In genomic region chr7:143387156-143387975, GRCh38 we compare ENCODE assay signal across 18 cellular contexts. TPM values are rescaled to one million over a fixed set of nuclear protein-coding genes. Genes with fewer than 3 reads are reported as not detected.
DNase-seq lines count a peak whose midpoint lies in the region; ATAC-seq and TF ChIP-seq lines count a peak whose summit lies in the region.
"Had no signal": no experiment of that assay in that cellular context is flagged by ENCODE, and none has a peak within 500 bp of the region (broad histone marks: within the 10 kb centered on the region; RNA-seq: fewer than 3 reads in every experiment).

No MANE protein-coding gene starts in this region.

- no peak overlapping the region for H3K4me3 Mint-ChIP-seq in glutamatergic neuron (ENCODE audit: unreplicated experiment)
- H3K4me3 Mint-ChIP-seq: activated T-cell treated with anti-CD3 and anti-CD28 coated beads, Interleukin-2, amount 50 U/mL, for 72 hours; B cell had no signal

- H3K27ac ChIP-seq in WERI-Rb-1 (no peak overlapping the region), upper lobe of left lung (peak overlapping the region; percentile 18 to 99 (median 59))
- H3K27ac ChIP-seq: prostate gland had no signal

- TF ChIP-seq EP300 in upper lobe of left lung (IDR thresholded peaks at IDR 0.05), result no peak

- intact Hi-C loops in left ventricle myocardium superior (cut with micrococcal nuclease), result no loop called here
- intact Hi-C loops in Right ventricle myocardium superior (cut with DNase I), result loop anchor here (10.0 kb wide), 1 partner anchor 103 kb away; the partner anchor contains the start of genes CASP2 and TMEM139

- DNase-seq in left ventricle myocardium superior, result peak; percentile 36
- no peak for DNase-seq in Right ventricle myocardium superior
- peak; percentile 42 for DNase-seq in WERI-Rb-1
- DNase-seq in glutamatergic neuron, result no peak
- DNase-seq in upper lobe of left lung, result no peak
- no peak for DNase-seq in D341Med (ENCODE audit: low spot score)
- DNase-seq in HPDE6-E6E7 (ENCODE audit: extremely low spot score), result no peak
- DNase-seq: activated T-cell treated with anti-CD3 and anti-CD28 coated beads, Interleukin-2, amount 50 U/mL, for 72 hours; head of caudate nucleus; NCI-H446; SHP77; trophoblast cell had no signal

- peaks cover 7% of the 10 kb centered on the region for H3K4me1 Mint-ChIP-seq in glutamatergic neuron (ENCODE audit: low read depth, unreplicated experiment)
- H3K4me1 Mint-ChIP-seq: B cell had no signal

- TF ChIP-seq POLR2A in upper lobe of left lung (IDR thresholded peaks at IDR 0.05), result no peak

- no peaks in the 10 kb centered on the region for H3K9me3 ChIP-seq in WERI-Rb-1 (ENCODE audit: severe bottlenecking)
- H3K9me3 ChIP-seq in upper lobe of left lung, result no peaks in the 10 kb centered on the region
- H3K9me3 ChIP-seq: HAP-1, prostate gland had no signal

- H3K27me3 ChIP-seq in WERI-Rb-1 (ENCODE audit: insufficient read depth, low read depth, severe bottlenecking), result no peaks in the 10 kb centered on the region
- no peaks in the 10 kb centered on the region for H3K27me3 ChIP-seq in upper lobe of left lung

- WGBS in upper lobe of left lung, 2 donors, result 91 to 96% methylated on average over 7 to 22 of the region's 23 CpGs

- H3K36me3 Mint-ChIP-seq in glutamatergic neuron (ENCODE audit: unreplicated experiment), result peaks cover 5% of the 10 kb centered on the region

- TF ChIP-seq CTCF in WERI-Rb-1 (IDR thresholded peaks at IDR 0.05; ENCODE audit: low read depth, low read length) (peak; percentile 70), glutamatergic neuron (IDR thresholded peaks at IDR 0.05; ENCODE audit: partially characterized antibody, unreplicated experiment) (no peak), upper lobe of left lung (IDR thresholded peaks at IDR 0.05) (no peak)

- H3K4me3 ChIP-seq in WERI-Rb-1 (ENCODE audit: low read depth, low read length) (no peak overlapping the region), upper lobe of left lung (peak overlapping the region in 1 of 4 donors; percentile 19)
- H3K4me3 ChIP-seq: HAP-1, prostate gland had no signal

- ATAC-seq in left ventricle myocardium superior (no peak), Right ventricle myocardium superior (ENCODE audit: poor library complexity) (no peak), upper lobe of left lung (ENCODE audit: low FRiP score in 2 of 2) (no peak), GM21367 (IDR thresholded peaks at IDR 0.05; ENCODE audit: unreplicated experiment) (no peak)
- ATAC-seq: activated T-cell treated with anti-CD3 and anti-CD28 coated beads, Interleukin-2, amount 50 U/mL, for 72 hours had no signal

- H3K27ac Mint-ChIP-seq in glutamatergic neuron (ENCODE audit: unreplicated experiment), result peak overlapping the region; percentile 15
- H3K27ac Mint-ChIP-seq: activated T-cell treated with anti-CD3 and anti-CD28 coated beads, Interleukin-2, amount 50 U/mL, for 72 hours; B cell had no signal

- peaks cover 6% of the 10 kb centered on the region for H3K9me3 Mint-ChIP-seq in glutamatergic neuron (ENCODE audit: unreplicated experiment)
- H3K9me3 Mint-ChIP-seq: activated T-cell treated with anti-CD3 and anti-CD28 coated beads, Interleukin-2, amount 50 U/mL, for 72 hours had no signal

- peaks cover 10% of the 10 kb centered on the region for H3K27me3 Mint-ChIP-seq in glutamatergic neuron (ENCODE audit: unreplicated experiment)
- H3K27me3 Mint-ChIP-seq: B cell had no signal

- peaks cover 62 to 99% (median 78%) of the 10 kb centered on the region in 4 donors for H3K4me1 ChIP-seq in upper lobe of left lung
- H3K4me1 ChIP-seq: prostate gland had no signal

- H3K36me3 ChIP-seq in WERI-Rb-1 (peaks cover 13% of the 10 kb centered on the region), upper lobe of left lung (peaks cover 25 to 68% (median 54%) of the 10 kb centered on the region in 4 donors)

RNA-seq across cellular contexts. Expression of gene ZYX, which starts 6.2 kb away (rescaled TPM):
- total RNA-seq in left ventricle myocardium superior, result 73.9 TPM
- 69.8 TPM for total RNA-seq in Right ventricle myocardium superior
- total RNA-seq in glutamatergic neuron (ENCODE audit: unreplicated experiment), result 163 TPM
- total RNA-seq in upper lobe of left lung, result 100 to 1,000 TPM in 5 of 6 donors, 10 to 100 TPM in 1; 44.6 to 345 (median 222) TPM

RNA-seq across cellular contexts. Expression of gene EPHA1, which starts 21.3 kb away (rescaled TPM):
- total RNA-seq in left ventricle myocardium superior (not detected), Right ventricle myocardium superior (0.08 TPM), glutamatergic neuron (ENCODE audit: unreplicated experiment) (4.7 TPM), upper lobe of left lung (10 to 100 TPM in 4 of 6 donors, 1 to 10 TPM in 2; 5.3 to 18.9 (median 13.0) TPM)
- total RNA-seq: dermis microvascular lymphatic vessel endothelial cell had no signal

RNA-seq across cellular contexts. Expression of gene FAM131B, which starts 24.9 kb away (rescaled TPM):
- 0.57 TPM for total RNA-seq in left ventricle myocardium superior
- total RNA-seq in Right ventricle myocardium superior, result 0.59 TPM
- 111 TPM for total RNA-seq in glutamatergic neuron (ENCODE audit: unreplicated experiment)
- total RNA-seq in upper lobe of left lung, result 1 to 10 TPM in 1 of 6 donors, under 1 TPM in 4, not detected in 1; 0.59 to 5.7 (median 0.67) TPM

RNA-seq across cellular contexts. Expression of gene TAS2R60, which starts 55.9 kb away (rescaled TPM):
- total RNA-seq in left ventricle myocardium superior (not detected), Right ventricle myocardium superior (not detected), glutamatergic neuron (ENCODE audit: unreplicated experiment) (not detected), upper lobe of left lung (1 to 10 TPM in 2 of 6 donors, under 1 TPM in 1, not detected in 3; 0.83 to 3.1 (median 1.2) TPM)
- total RNA-seq: activated T-cell treated with anti-CD3 and anti-CD28 coated beads, Interleukin-2, amount 50 U/mL, for 72 hours; B cell; dermis microvascular lymphatic vessel endothelial cell; lung microvascular endothelial cell; prostate gland had no signal

Comparison
In these comparisons a context has a peak if more than half of its experiments do, and no peak if none do; other contexts are left out.
1. DNase-seq: peak in left ventricle myocardium superior (single experiment) and WERI-Rb-1 (single experiment); none in Right ventricle myocardium superior (single experiment), glutamatergic neuron (single experiment), upper lobe of left lung (0 of 2), D341Med (single experiment) and HPDE6-E6E7 (single experiment).
2. RNA of gene FAM131B, which starts 24.9 kb away (total RNA-seq): 111 TPM in glutamatergic neuron (single experiment); 0.59 to 5.7 TPM in upper lobe of left lung, 0.59 TPM in Right ventricle myocardium superior (single experiment) and 0.57 TPM in left ventricle myocardium superior (single experiment); every median in the first group is over 10 times any median in the second.